In genomic region chr3:97958396-97958795, GRCh38 we compare ENCODE assay signal across 27 cellular contexts. TPM values are rescaled to one million over a fixed set of nuclear protein-coding genes. Genes with fewer than 3 reads are reported as not detected.
DNase-seq lines count a peak whose midpoint lies in the region; ATAC-seq and TF ChIP-seq lines count a peak whose summit lies in the region.
"Had no signal": no experiment of that assay in that cellular context is flagged by ENCODE, and none has a peak within 500 bp of the region (broad histone marks: within the 10 kb centered on the region; RNA-seq: fewer than 3 reads in every experiment).

No MANE protein-coding gene starts in this region.

- H4K5ac ChIP-seq in IMR-90 (ENCODE audit: low read depth, low read length): no peak overlapping the region

- no peak overlapping the region for H2BK5ac ChIP-seq in IMR-90 (ENCODE audit: low read depth, low read length, poor library complexity, severe bottlenecking)

- no TSS peak for BruUV-seq in IMR-90 (replicated peaks; lab: Mats Ljungman, UMichigan)

- H3K9me3 ChIP-seq in IMR-90 (ENCODE audit: control insufficient read depth, insufficient read depth, low read length) (no peaks in the 10 kb centered on the region), psoas muscle (no peaks in the 10 kb centered on the region)
- H3K9me3 ChIP-seq: left lung had no signal

- H3K56ac ChIP-seq in IMR-90 (ENCODE audit: extremely low read depth, insufficient read depth, low read length): no peak overlapping the region

- H3K9ac ChIP-seq in IMR-90 (ENCODE audit: low read depth, low read length): no peak overlapping the region
- H3K9ac ChIP-seq: KMS-11 had no signal

- peak; percentile 96; the same call in 1 of the 2 replicates for ATAC-seq in IMR-90 (ENCODE audit: low read depth)
- ATAC-seq in psoas muscle: peak in 1 of 4 donors; percentile 17
- ATAC-seq: activated T-cell treated with anti-CD3 and anti-CD28 coated beads, Interleukin-2, amount 50 U/mL, for 72 hours; Right ventricle myocardium inferior; stimulated activated naive CD8-positive, alpha-beta T cell treated with anti-CD3 and anti-CD28 coated beads, Interleukin-15, amount 100 ng/mL, for 72 hours had no signal

- no peak overlapping the region for H2BK15ac ChIP-seq in IMR-90 (ENCODE audit: low read depth, low read length)

- no peak overlapping the region for H2AFZ ChIP-seq in IMR-90 (replicated peaks; ENCODE audit: low read length, poor library complexity)

- peaks cover 12% of the 10 kb centered on the region; the same call in 1 of the 2 replicates for H3K9me1 ChIP-seq in IMR-90 (ENCODE audit: insufficient read depth, low read length)

- H3K36me3 ChIP-seq in IMR-90 (ENCODE audit: control insufficient read depth, insufficient read depth, low read length) (peaks cover 17% of the 10 kb centered on the region), psoas muscle (ENCODE audit: insufficient read depth in 1 of 2, low read depth in 1 of 2) (peaks cover 2 to 29% of the 10 kb centered on the region in 2 donors), H7 (replicated peaks; ENCODE audit: control insufficient read depth, insufficient read depth, low read length) (peaks cover 2% of the 10 kb centered on the region)

- CTCF ChIA-PET in IMR-90 (lab: Yijun Ruan, JAX): no interaction called here

- no peak overlapping the region for H3K23ac ChIP-seq in IMR-90 (ENCODE audit: low read depth, low read length)

- 0 out of 4 replicates have a peak overlapping the region, but pooled peaks of 1 of the 2 experiments have one; percentile 2 for H4K8ac ChIP-seq in IMR-90 (ENCODE audit: low read depth in 2 of 2, low read length in 2 of 2)

- peaks cover 13% of the 10 kb centered on the region for H3K4me1 Mint-ChIP-seq in nephron progenitor cell

- in situ Hi-C loops in IMR-90 (cut with MboI; ENCODE audit: low sequenced_read_pairs): no loop called here

- no peak overlapping the region for H3K4me3 Mint-ChIP-seq in nephron progenitor cell
- H3K4me3 Mint-ChIP-seq: activated naive CD4-positive, alpha-beta T cell treated with anti-CD3 and anti-CD28 coated beads, Interleukin-2, amount 10 ng/mL, durations not matched to agents 7 days and 5 days; activated T-cell treated with anti-CD3 and anti-CD28 coated beads, Interleukin-2, amount 50 U/mL, for 72 hours; naive thymus-derived CD4-positive, alpha-beta T cell; stimulated activated naive CD8-positive, alpha-beta T cell treated with anti-CD3 and anti-CD28 coated beads, Interleukin-15, amount 100 ng/mL, for 72 hours; type B pancreatic cell had no signal

- H3K4me3 ChIP-seq in AG10803 (ENCODE audit: low read length) (no peak overlapping the region), IMR-90 (ENCODE audit: insufficient read depth, low read depth, low read length) (no peak overlapping the region), psoas muscle (no peak overlapping the region), H7 (ENCODE audit: insufficient read depth, low read depth, low read length) (no peak overlapping the region)
- H3K4me3 ChIP-seq: left lung had no signal

- TF ChIP-seq RAD21 in IMR-90 (IDR thresholded peaks at IDR 0.05; ENCODE audit: low read length): no peak

- H3K79me1 ChIP-seq in IMR-90 (ENCODE audit: low read depth in 1 of 2, low read length in 2 of 2): peaks cover 2 to 13% of the 10 kb centered on the region in 2 experiments; a peak in 2 of 4 replicates

- no peak overlapping the region for H4K91ac ChIP-seq in IMR-90 (ENCODE audit: insufficient read depth, low read depth, low read length)

- POLR2A ChIA-PET in IMR-90 (lab: Charles Lee; ENCODE audit: unreplicated experiment): no interaction called here

- H2BK120ac ChIP-seq in IMR-90 (ENCODE audit: low read depth, low read length): no peak overlapping the region

- H3K4ac ChIP-seq in IMR-90 (ENCODE audit: low read depth, low read length): no peak overlapping the region

- no peak overlapping the region for H2AK9ac ChIP-seq in IMR-90 (replicated peaks; ENCODE audit: low read depth, low read length, poor library complexity)

- DNase-seq in AG10803 (ENCODE audit: low read depth): peak; percentile 25
- peak; percentile 52 for DNase-seq in IMR-90
- DNase-seq in dermis blood vessel endothelial cell: peak; percentile 14
- no peak for DNase-seq in psoas muscle
- no peak for DNase-seq in nephron progenitor cell
- no peak for DNase-seq in NCI-H128 (lab: John Stamatoyannopoulos, UW; ENCODE audit: unreplicated experiment)
- DNase-seq in SKM-1 (lab: John Stamatoyannopoulos, UW; ENCODE audit: unreplicated experiment): no peak
- no peak for DNase-seq in H7
- DNase-seq: ACHN; activated CD4-positive, alpha-beta T cell treated with anti-CD3 and anti-CD28 coated beads for 1 hour; activated naive CD4-positive, alpha-beta T cell treated with anti-CD3 and anti-CD28 coated beads, Interleukin-2, amount 10 ng/mL, durations not matched to agents 7 days and 5 days; activated T-cell treated with anti-CD3 and anti-CD28 coated beads, Interleukin-2, amount 50 U/mL, for 72 hours; anterior cingulate cortex; effector CD8-positive, alpha-beta T cell; glutamatergic neuron; left lung; naive thymus-derived CD4-positive, alpha-beta T cell; NCI-H1048; NCI-H1930; NCI-H2227 treated with DMSO at 0.1 percent for 48 hours; NCI-H82; OCI-M1; right cardiac atrium; stimulated activated naive CD8-positive, alpha-beta T cell treated with anti-CD3 and anti-CD28 coated beads, Interleukin-15, amount 100 ng/mL, for 72 hours had no signal

- no peak overlapping the region for H3K27ac Mint-ChIP-seq in nephron progenitor cell
- H3K27ac Mint-ChIP-seq: activated naive CD4-positive, alpha-beta T cell treated with anti-CD3 and anti-CD28 coated beads, Interleukin-2, amount 10 ng/mL, durations not matched to agents 7 days and 5 days; activated T-cell treated with anti-CD3 and anti-CD28 coated beads, Interleukin-2, amount 50 U/mL, for 72 hours; naive thymus-derived CD4-positive, alpha-beta T cell; stimulated activated naive CD8-positive, alpha-beta T cell treated with anti-CD3 and anti-CD28 coated beads, Interleukin-15, amount 100 ng/mL, for 72 hours; type B pancreatic cell had no signal

- no peaks in the 10 kb centered on the region for H3K9me3 Mint-ChIP-seq in nephron progenitor cell
- H3K9me3 Mint-ChIP-seq: activated naive CD4-positive, alpha-beta T cell treated with anti-CD3 and anti-CD28 coated beads, Interleukin-2, amount 10 ng/mL, durations not matched to agents 7 days and 5 days; activated T-cell treated with anti-CD3 and anti-CD28 coated beads, Interleukin-2, amount 50 U/mL, for 72 hours; naive thymus-derived CD4-positive, alpha-beta T cell; stimulated activated naive CD8-positive, alpha-beta T cell treated with anti-CD3 and anti-CD28 coated beads, Interleukin-15, amount 100 ng/mL, for 72 hours; type B pancreatic cell had no signal

- H3K4me2 ChIP-seq in IMR-90 (ENCODE audit: low read depth, low read length): 0 out of 2 replicates have a peak overlapping the region, but pooled peaks have one; percentile 23
- H3K4me2 ChIP-seq: KMS-11 had no signal

- peaks cover 9% of the 10 kb centered on the region for H3K36me3 Mint-ChIP-seq in nephron progenitor cell (ENCODE audit: low read depth)

- H4K20me1 ChIP-seq in IMR-90 (ENCODE audit: insufficient read depth, low read length): no peaks in the 10 kb centered on the region

- H3K27ac ChIP-seq in IMR-90 (ENCODE audit: insufficient read depth, low read length): no peak overlapping the region
- H3K27ac ChIP-seq in psoas muscle: peak overlapping the region; percentile 75
- H3K27ac ChIP-seq: KMS-11, left lung had no signal

- TF ChIP-seq CTCF in AG10803 (conservative IDR thresholded peaks at IDR 0.05; ENCODE audit: low read length): no peak
- TF ChIP-seq CTCF in IMR-90 (conservative IDR thresholded peaks at IDR 0.05; ENCODE audit: low read depth, low read length): no peak
- TF ChIP-seq CTCF in psoas muscle (IDR thresholded peaks at IDR 0.05): no peak
- no peak for TF ChIP-seq CTCF in nephron progenitor cell (IDR thresholded peaks at IDR 0.05)

- no peak for TF ChIP-seq POLR2A in IMR-90 (IDR thresholded peaks at IDR 0.05; ENCODE audit: low read depth, low read length)

- dilution Hi-C loops in IMR-90 (cut with HindIII; ENCODE audit: low sequenced_read_pairs, unreplicated experiment): no loop called here

- H3K27me3 Mint-ChIP-seq in nephron progenitor cell (ENCODE audit: low read depth, poor library complexity): no peaks in the 10 kb centered on the region
- H3K27me3 Mint-ChIP-seq: activated naive CD4-positive, alpha-beta T cell treated with anti-CD3 and anti-CD28 coated beads, Interleukin-2, amount 10 ng/mL, durations not matched to agents 7 days and 5 days; naive thymus-derived CD4-positive, alpha-beta T cell; stimulated activated naive CD8-positive, alpha-beta T cell treated with anti-CD3 and anti-CD28 coated beads, Interleukin-15, amount 100 ng/mL, for 72 hours; type B pancreatic cell had no signal

- H3K27me3 ChIP-seq in IMR-90 (ENCODE audit: control insufficient read depth, insufficient read depth, low read length) (no peaks in the 10 kb centered on the region), psoas muscle (ENCODE audit: insufficient read depth in 3 of 3, low read length in 2 of 3) (no peaks in the 10 kb centered on the region), H7 (ENCODE audit: control insufficient read depth, insufficient read depth, low read length) (no peaks in the 10 kb centered on the region)
- H3K27me3 ChIP-seq: left lung had no signal

- H2BK20ac ChIP-seq in IMR-90 (ENCODE audit: low read depth, low read length): no peak overlapping the region

- no peak overlapping the region for H2AK5ac ChIP-seq in IMR-90 (ENCODE audit: low read depth, low read length)

- peaks cover 9% of the 10 kb centered on the region for H3K4me1 ChIP-seq in IMR-90 (ENCODE audit: control insufficient read depth, insufficient read depth, low read length)
- peaks cover 56% of the 10 kb centered on the region for H3K4me1 ChIP-seq in psoas muscle

- H3K14ac ChIP-seq in IMR-90 (replicated peaks; ENCODE audit: low read depth, low read length): no peak overlapping the region

- intact Hi-C loops in IMR-90 (cut with micrococcal nuclease): no loop called here
- intact Hi-C loops in psoas muscle (cut with DNase I): loop anchor here in 1 of 2 donors (10.0 kb wide), 1 partner anchor 66 kb away; no protein-coding TSS in a partner anchor

- H3K18ac ChIP-seq in IMR-90 (ENCODE audit: low read depth, low read length): no peak overlapping the region

- 100% methylated on average over 1 of the region's 2 CpGs; no CpG with 5 or more reads in 1 of the 2 experiments for WGBS in IMR-90 (ENCODE audit: extremely low coverage in 2 of 2, insufficient read length in 1 of 2), 2 experiments
- 73 to 92% (median 82%) methylated on average over 2 of the region's 2 CpGs for WGBS in psoas muscle, 3 donors

TF ChIP-seq in IMR-90, 13 proteins besides CTCF, POLR2A, EP300 and RAD21 (continues in another document):
- TF ChIP-seq RCOR1 (IDR thresholded peaks at IDR 0.05; ENCODE audit: insufficient replicate concordance, low read length) (no peak), RFX5 (IDR thresholded peaks at IDR 0.05; ENCODE audit: low read depth, low read length) (no peak)

RNA-seq across cellular contexts. Expression of gene RIOX2, which starts 13.8 kb away (rescaled TPM):
- 26.7 and 27.8 TPM in 2 replicates for total RNA-seq in IMR-90 (2012; rRNA removed)
- polyA plus RNA-seq in IMR-90 (2012; rRNA removed): 15.1 and 17.2 TPM in 2 replicates
- polyA plus RNA-seq in IMR-90 (2012; cell fraction: cytosol; rRNA removed): 5.2 and 6.4 TPM in 2 replicates
- 11.3 and 26.8 TPM in 2 replicates for polyA plus RNA-seq in IMR-90 (2012; cell fraction: nucleus; rRNA removed; ENCODE audit: low replicate concordance)
- 27.1 and 29.4 TPM in 2 replicates for total RNA-seq in dermis blood vessel endothelial cell
- 10 to 100 TPM; 23.0 to 66.2 (median 34.8) TPM for total RNA-seq in psoas muscle
- 10 to 100 TPM; 16.7 to 45.8 (median 26.5) TPM for polyA plus RNA-seq in psoas muscle
- total RNA-seq in H7 (2014; rRNA removed; shearing (Covaris generic)): 12.8 and 14.6 TPM in 2 replicates

Comparison
In these comparisons a context has a peak if more than half of its experiments do, and no peak if none do; other contexts are left out.
1. DNase-seq: peak in AG10803 (single experiment), IMR-90 (single experiment) and dermis blood vessel endothelial cell (single experiment); none in psoas muscle (0 of 2), nephron progenitor cell (single experiment), NCI-H128 (single experiment), SKM-1 (single experiment) and H7 (single experiment).